ENCODE assay signal across 3 cellular contexts in genomic region chr18:60069145-60069544, GRCh38.
TF ChIP-seq lines count a peak whose summit lies in the region.

No MANE protein-coding gene starts in this region.

TF ChIP-seq in SK-N-SH, 30 proteins besides CTCF, POLR2A, EP300 and RAD21:
- TF ChIP-seq ZBTB33 (IDR thresholded peaks at IDR 0.05; ENCODE audit: borderline replicate concordance, low read depth) (no peak), SIN3A (IDR thresholded peaks at IDR 0.05; ENCODE audit: borderline replicate concordance, low read depth, low read length) (no peak), NFIC (IDR thresholded peaks at IDR 0.05; ENCODE audit: borderline replicate concordance) (no peak), TAF1 (IDR thresholded peaks at IDR 0.05; ENCODE audit: borderline replicate concordance, low read depth, low read length) (no peak), JUND (IDR thresholded peaks at IDR 0.05) (no peak), ELF1 (IDR thresholded peaks at IDR 0.05) (no peak), USF2 (IDR thresholded peaks at IDR 0.05; ENCODE audit: borderline replicate concordance, low read depth, low read length) (no peak), RFX5 (IDR thresholded peaks at IDR 0.05; ENCODE audit: low read length) (no peak), NRF1 (IDR thresholded peaks at IDR 0.05; ENCODE audit: low read depth, low read length) (no peak), GABPA (IDR thresholded peaks at IDR 0.05; ENCODE audit: low read depth) (no peak), RXRA (IDR thresholded peaks at IDR 0.05; ENCODE audit: borderline replicate concordance, low read depth) (no peak), MEF2A (IDR thresholded peaks at IDR 0.05; ENCODE audit: borderline replicate concordance, low read depth) (no peak), CHD2 (IDR thresholded peaks at IDR 0.05; ENCODE audit: low read length, partially characterized antibody) (no peak), PBX3 (IDR thresholded peaks at IDR 0.05) (no peak), MXI1 (IDR thresholded peaks at IDR 0.05; ENCODE audit: low read depth, low read length) (no peak), RCOR1 (IDR thresholded peaks at IDR 0.05; ENCODE audit: low read length) (no peak), TCF12 (IDR thresholded peaks at IDR 0.05) (no peak), USF1 (IDR thresholded peaks at IDR 0.05; ENCODE audit: borderline replicate concordance, low read depth) (no peak), TEAD4 (IDR thresholded peaks at IDR 0.05; ENCODE audit: borderline replicate concordance, insufficient read depth) (no peak), POLR2AphosphoS5 (IDR thresholded peaks at IDR 0.05; ENCODE audit: low read depth, low read length) (no peak)

TF ChIP-seq in SK-N-SH treated with all-trans-retinoic acid at 6 μM for 48 hours, 23 proteins besides CTCF, POLR2A, EP300 and RAD21:
- TF ChIP-seq ZFP3 (CRISPR knock-in tag; IDR thresholded peaks at IDR 0.05), result no peak
- TF ChIP-seq PATZ1 (CRISPR knock-in tag; IDR thresholded peaks at IDR 0.05; ENCODE audit: borderline replicate concordance), result no peak
- TF ChIP-seq ZNF70 (CRISPR knock-in tag; IDR thresholded peaks at IDR 0.05), result no peak
- no peak for TF ChIP-seq ZNF8 (CRISPR knock-in tag; IDR thresholded peaks at IDR 0.05)
- TF ChIP-seq BACH2 (CRISPR knock-in tag; IDR thresholded peaks at IDR 0.05; ENCODE audit: borderline replicate concordance), result no peak
- no peak for TF ChIP-seq ZC3H10 (CRISPR knock-in tag; IDR thresholded peaks at IDR 0.05)
- TF ChIP-seq RARB (CRISPR knock-in tag; IDR thresholded peaks at IDR 0.05), result no peak
- no peak for TF ChIP-seq TCF4 (CRISPR knock-in tag; IDR thresholded peaks at IDR 0.05; ENCODE audit: borderline replicate concordance)
- TF ChIP-seq CSDC2 (CRISPR knock-in tag; IDR thresholded peaks at IDR 0.05), result no peak
- TF ChIP-seq ESRRG (CRISPR knock-in tag; IDR thresholded peaks at IDR 0.05), result no peak
- no peak for TF ChIP-seq ZFP30 (CRISPR knock-in tag; IDR thresholded peaks at IDR 0.05)
- no peak for TF ChIP-seq TSHZ2 (CRISPR knock-in tag; IDR thresholded peaks at IDR 0.05)

TF ChIP-seq in H1, 55 proteins besides CTCF, POLR2A, EP300 and RAD21:
- TF ChIP-seq RXRA (IDR thresholded peaks at IDR 0.05; ENCODE audit: insufficient read depth, low read depth, low read length) (no peak), NRF1 (IDR thresholded peaks at IDR 0.05; ENCODE audit: low read depth, low read length) (no peak), CHD2 (IDR thresholded peaks at IDR 0.05; ENCODE audit: low read length) (no peak), E2F6 (IDR thresholded peaks at IDR 0.05) (no peak), YY1 (IDR thresholded peaks at IDR 0.05; ENCODE audit: low read depth, low read length) (no peak), USF2 (IDR thresholded peaks at IDR 0.05; ENCODE audit: low read length) (no peak), GABPA (IDR thresholded peaks at IDR 0.05; ENCODE audit: borderline replicate concordance, insufficient read depth, low read length) (no peak), KDM5A (IDR thresholded peaks at IDR 0.05; ENCODE audit: low read length) (no peak), TAF1 (IDR thresholded peaks at IDR 0.05; ENCODE audit: low read depth, low read length) (no peak), CBX8 (IDR thresholded peaks at IDR 0.05; ENCODE audit: borderline replicate concordance, low read depth, low read length) (no peak), KDM4A (IDR thresholded peaks at IDR 0.05; ENCODE audit: low read depth, low read length, severe bottlenecking) (no peak), SIX5 (IDR thresholded peaks at IDR 0.05; ENCODE audit: low read depth, low read length) (no peak), SRF (IDR thresholded peaks at IDR 0.05; ENCODE audit: low read depth, low read length) (no peak), CBX5 (IDR thresholded peaks at IDR 0.05; ENCODE audit: low read depth, low read length) (no peak)
